ENCODE assay signal across 33 cellular contexts in the genomic region with DNA sequence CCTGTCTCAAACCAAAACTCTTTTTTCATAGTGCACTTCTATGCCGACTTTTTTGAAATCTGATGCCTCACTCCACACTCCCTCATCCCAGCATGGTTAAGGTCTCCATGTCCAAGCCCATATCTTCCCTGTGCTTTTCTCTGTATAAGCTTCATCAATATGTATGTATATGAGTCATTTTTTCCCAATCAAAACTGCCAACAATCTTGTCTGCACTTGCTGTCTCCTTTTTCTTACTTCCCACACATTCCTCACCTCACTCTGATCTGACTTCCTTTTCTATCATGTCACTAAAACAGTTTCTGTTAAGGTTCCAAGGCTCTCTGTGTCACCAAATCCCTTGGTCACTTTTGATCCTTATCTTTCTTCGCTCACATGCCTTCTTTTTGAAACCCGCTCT.
"Had no signal": no experiment of that assay in that cellular context is flagged by ENCODE, and none has a peak within 500 bp of the region (broad histone marks: within the 10 kb centered on the region; RNA-seq: fewer than 3 reads in every experiment).

No MANE protein-coding gene starts in this region.

- H3K36me3 ChIP-seq: adrenal gland had no signal

- ATAC-seq: activated CD8-positive, alpha-beta T cell treated with anti-CD3 and anti-CD28 coated beads for 36 hours; activated naive CD4-positive, alpha-beta T cell treated with anti-CD3 and anti-CD28 coated beads, Interleukin-2, amount 50 U/mL, for 72 hours; activated T-cell treated with anti-CD3 and anti-CD28 coated beads, Interleukin-2, amount 50 U/mL, for 4 hours; activated T-cell treated with anti-CD3 and anti-CD28 coated beads, Interleukin-2, amount 50 U/mL, for 72 hours; activated T-helper 17 cell treated with anti-CD3 and anti-CD28 coated beads, Interleukin-2, amount 50 U/mL, for 72 hours had no signal

- H3K9me3 Mint-ChIP-seq: activated B cell treated with CpG ODN at 0.5 μM for 24 hours; activated CD4-positive, alpha-beta memory T cell treated with anti-CD3 and anti-CD28 coated beads for 36 hours; activated CD4-positive, alpha-beta T cell treated with anti-CD3 and anti-CD28 coated beads, Interleukin-2, amount 10 ng/mL, durations not matched to agents 24 days and 14 days; activated CD8-positive, alpha-beta T cell treated with anti-CD3 and anti-CD28 coated beads for 36 hours; activated naive CD4-positive, alpha-beta T cell treated with anti-CD3 and anti-CD28 coated beads for 36 hours; activated naive CD4-positive, alpha-beta T cell treated with anti-CD3 and anti-CD28 coated beads, Interleukin-2, amount 50 U/mL, for 72 hours; activated naive CD8-positive, alpha-beta T cell treated with anti-CD3 and anti-CD28 coated beads for 36 hours; activated T-cell treated with anti-CD3 and anti-CD28 coated beads, Interleukin-2, amount 50 U/mL, for 4 hours; activated T-cell treated with anti-CD3 and anti-CD28 coated beads, Interleukin-2, amount 50 U/mL, for 72 hours; activated T-helper 1 cell treated with anti-CD3 and anti-CD28 coated beads, Interleukin-12 subunit alpha, Interleukin-12 subunit beta, Interleukin-2, Interleukin-4 antibody, amounts not matched to agents 30 ng/mL and 10 ng/mL and 1 ng/mL, durations not matched to agents 14 hours and 24 hours and 36 hours; activated T-helper 17 cell treated with anti-CD3 and anti-CD28 coated beads, Interleukin-2, amount 50 U/mL, for 72 hours; T-helper 1 cell treated with Interleukin-12 subunit alpha and Interleukin-12 subunit beta and Interleukin-4 antibody, amounts not matched to agents 30 μg/mL and 1 μg/mL, for 36 hours; T-helper 2 cell treated with Interferon-gamma antibody and Interleukin-4, amounts not matched to agents 5 μg/mL and 100 μg/mL, for 36 hours had no signal

- H3K4me1 ChIP-seq: adrenal gland had no signal

- H3K36me3 Mint-ChIP-seq: activated CD4-positive, alpha-beta memory T cell treated with anti-CD3 and anti-CD28 coated beads for 36 hours; activated naive CD4-positive, alpha-beta T cell treated with anti-CD3 and anti-CD28 coated beads, Interleukin-2, amount 50 U/mL, for 72 hours; activated naive CD8-positive, alpha-beta T cell treated with anti-CD3 and anti-CD28 coated beads for 36 hours; brain had no signal

- H3K9me3 ChIP-seq: adrenal gland had no signal

- H3K4me3 Mint-ChIP-seq: activated B cell treated with CpG ODN at 0.5 μM for 24 hours; activated CD4-positive, alpha-beta memory T cell treated with anti-CD3 and anti-CD28 coated beads for 36 hours; activated CD4-positive, alpha-beta T cell treated with anti-CD3 and anti-CD28 coated beads, Interleukin-2, amount 10 ng/mL, durations not matched to agents 24 days and 14 days; activated CD8-positive, alpha-beta T cell treated with anti-CD3 and anti-CD28 coated beads for 36 hours; activated naive CD4-positive, alpha-beta T cell treated with anti-CD3 and anti-CD28 coated beads for 36 hours; activated naive CD8-positive, alpha-beta T cell treated with anti-CD3 and anti-CD28 coated beads for 36 hours; activated T-cell treated with anti-CD3 and anti-CD28 coated beads, Interleukin-2, amount 50 U/mL, for 4 hours; activated T-cell treated with anti-CD3 and anti-CD28 coated beads, Interleukin-2, amount 50 U/mL, for 72 hours; activated T-helper 1 cell treated with anti-CD3 and anti-CD28 coated beads, Interleukin-12 subunit alpha, Interleukin-12 subunit beta, Interleukin-2, Interleukin-4 antibody, amounts not matched to agents 30 ng/mL and 10 ng/mL and 1 ng/mL, durations not matched to agents 14 hours and 24 hours and 36 hours; activated T-helper 17 cell treated with anti-CD3 and anti-CD28 coated beads, Interleukin-2, amount 50 U/mL, for 72 hours; brain; T-helper 1 cell treated with Interleukin-12 subunit alpha and Interleukin-12 subunit beta and Interleukin-4 antibody, amounts not matched to agents 30 μg/mL and 1 μg/mL, for 36 hours; T-helper 2 cell treated with Interferon-gamma antibody and Interleukin-4, amounts not matched to agents 5 μg/mL and 100 μg/mL, for 36 hours had no signal

- H3K27ac Mint-ChIP-seq: activated B cell treated with CpG ODN at 0.5 μM for 24 hours; activated CD4-positive, alpha-beta memory T cell treated with anti-CD3 and anti-CD28 coated beads for 36 hours; activated CD4-positive, alpha-beta T cell treated with anti-CD3 and anti-CD28 coated beads, Interleukin-2, amount 10 ng/mL, durations not matched to agents 24 days and 14 days; activated CD8-positive, alpha-beta T cell treated with anti-CD3 and anti-CD28 coated beads for 36 hours; activated naive CD4-positive, alpha-beta T cell treated with anti-CD3 and anti-CD28 coated beads for 36 hours; activated naive CD4-positive, alpha-beta T cell treated with anti-CD3 and anti-CD28 coated beads, Interleukin-2, amount 50 U/mL, for 72 hours; activated naive CD8-positive, alpha-beta T cell treated with anti-CD3 and anti-CD28 coated beads for 36 hours; activated T-cell treated with anti-CD3 and anti-CD28 coated beads, Interleukin-2, amount 50 U/mL, for 72 hours; activated T-helper 1 cell treated with anti-CD3 and anti-CD28 coated beads, Interleukin-12 subunit alpha, Interleukin-12 subunit beta, Interleukin-2, Interleukin-4 antibody, amounts not matched to agents 30 ng/mL and 10 ng/mL and 1 ng/mL, durations not matched to agents 14 hours and 24 hours and 36 hours; activated T-helper 17 cell treated with anti-CD3 and anti-CD28 coated beads, Interleukin-2, amount 50 U/mL, for 72 hours; brain; T-helper 1 cell treated with Interleukin-12 subunit alpha and Interleukin-12 subunit beta and Interleukin-4 antibody, amounts not matched to agents 30 μg/mL and 1 μg/mL, for 36 hours; T-helper 2 cell treated with Interferon-gamma antibody and Interleukin-4, amounts not matched to agents 5 μg/mL and 100 μg/mL, for 36 hours had no signal

- H3K4me1 Mint-ChIP-seq: activated B cell treated with CpG ODN at 0.5 μM for 24 hours; activated CD4-positive, alpha-beta T cell treated with anti-CD3 and anti-CD28 coated beads, Interleukin-2, amount 10 ng/mL, durations not matched to agents 24 days and 14 days; activated naive CD8-positive, alpha-beta T cell treated with anti-CD3 and anti-CD28 coated beads for 36 hours; activated T-helper 17 cell treated with anti-CD3 and anti-CD28 coated beads, Interleukin-2, amount 50 U/mL, for 72 hours; brain had no signal

- H3K4me3 ChIP-seq: adrenal gland had no signal

- DNase-seq: activated B cell treated with CpG ODN at 0.5 μM for 24 hours; activated CD4-positive, alpha-beta memory T cell treated with anti-CD3 and anti-CD28 coated beads for 36 hours; activated CD4-positive, alpha-beta T cell treated with anti-CD3 and anti-CD28 coated beads for 4 hours; activated CD4-positive, alpha-beta T cell treated with anti-CD3 and anti-CD28 coated beads, Interleukin-2, amount 10 ng/mL, durations not matched to agents 24 days and 14 days; activated CD4-positive, alpha-beta T cell treated with anti-CD3 and anti-CD28 coated beads, Interleukin-2, amount 50 U/mL, for 1 hour; activated CD4-positive, alpha-beta T cell treated with anti-CD3 and anti-CD28 coated beads, Interleukin-2, amount 50 U/mL, for 4 hours; activated CD4-positive, CD25-positive, alpha-beta regulatory T cell treated with anti-CD3 and anti-CD28 coated beads, Interleukin-2, amount 50 U/mL, for 72 hours; activated CD8-positive, alpha-beta memory T cell treated with anti-CD3 and anti-CD28 coated beads, Interleukin-2, amount 50 U/mL, for 4 hours; activated CD8-positive, alpha-beta T cell treated with anti-CD3 and anti-CD28 coated beads for 36 hours; activated effector memory CD4-positive, alpha-beta T cell treated with anti-CD3 and anti-CD28 coated beads, Interleukin-2, amount 50 U/mL, for 16 hours; activated gamma-delta T cell treated with Interleukin-2 at 50 U/mL for 16 hours; activated naive CD4-positive, alpha-beta T cell; activated naive CD4-positive, alpha-beta T cell treated with anti-CD3 and anti-CD28 coated beads for 36 hours; activated naive CD4-positive, alpha-beta T cell treated with anti-CD3 and anti-CD28 coated beads, Interleukin-2, amount 50 U/mL, for 16 hours; activated naive CD8-positive, alpha-beta T cell treated with anti-CD3 and anti-CD28 coated beads for 36 hours; activated T-cell treated with anti-CD3 and anti-CD28 coated beads for 4 hours; activated T-cell treated with anti-CD3 and anti-CD28 coated beads, Interleukin-2, amount 50 U/mL, for 1 hour; activated T-cell treated with anti-CD3 and anti-CD28 coated beads, Interleukin-2, amount 50 U/mL, for 4 hours; activated T-cell treated with anti-CD3 and anti-CD28 coated beads, Interleukin-2, amount 50 U/mL, for 72 hours; adrenal gland; amniotic stem cell; aorta; central memory CD4-positive, alpha-beta T cell; T-helper 1 cell; T-helper 2 cell; T-helper 9 cell had no signal

- H3K27ac ChIP-seq: adrenal gland, VCaP had no signal
